ENCODE assay signal across 9 cellular contexts in genomic region chr7:112286294-112287086, GRCh38.
A peak's percentile ranks its signal among the peaks of the same experiment; 100 is the strongest.
DNase-seq lines count a peak whose midpoint lies in the region; ATAC-seq, FAIRE-seq and TF ChIP-seq lines count a peak whose summit lies in the region.
"Had no signal": no experiment of that assay in that cellular context is flagged by ENCODE, and none has a peak within 500 bp of the region (broad histone marks: within the 10 kb centered on the region; RNA-seq: fewer than 3 reads in every experiment).

No MANE protein-coding gene starts in this region.

- H3K4me1 ChIP-seq in stomach: peaks cover 0 to 16% (median 6%) of the 10 kb centered on the region in 4 donors
- no peaks in the 10 kb centered on the region for H3K4me1 ChIP-seq in lower lobe of right lung

- peaks cover 16% of the 10 kb centered on the region in 2 donors for H3K36me3 Mint-ChIP-seq in CD14-positive monocyte

- no peak for FAIRE-seq in HTR-8/SVneo (lab: Jason Lieb, UNC)
- FAIRE-seq: GM18507 had no signal

- no peak for TF ChIP-seq POLR2A in stomach (IDR thresholded peaks at IDR 0.05)

- H3K4me3 Mint-ChIP-seq in CD14-positive monocyte: no peak overlapping the region

- H3K36me3 ChIP-seq in stomach (peaks cover 0 to 31% (median 22%) of the 10 kb centered on the region in 4 donors), lower lobe of right lung (peaks cover 10% of the 10 kb centered on the region)

- H3K27me3 ChIP-seq in stomach: no peaks in the 10 kb centered on the region
- H3K27me3 ChIP-seq in lower lobe of right lung (ENCODE audit: low read depth): no peaks in the 10 kb centered on the region

- 60 to 80% (median 74%) methylated on average over 5 of the region's 5 CpGs for WGBS in stomach, 5 donors

- peaks cover 0 to 1% (median 0%) of the 10 kb centered on the region in 7 donors for H3K9me3 Mint-ChIP-seq in CD14-positive monocyte

- no peaks in the 10 kb centered on the region for H3K9me3 ChIP-seq in stomach
- H3K9me3 ChIP-seq in lower lobe of right lung: no peaks in the 10 kb centered on the region

- H3K4me1 Mint-ChIP-seq in CD14-positive monocyte: no peaks in the 10 kb centered on the region

- no peak for TF ChIP-seq EP300 in stomach (IDR thresholded peaks at IDR 0.05)

- ATAC-seq in GM18873 (IDR thresholded peaks at IDR 0.05; ENCODE audit: low FRiP score, unreplicated experiment) (peak; percentile 60), HG02798 (IDR thresholded peaks at IDR 0.05; ENCODE audit: poor library complexity, unreplicated experiment) (peak; percentile 55), lower lobe of right lung (no peak)

- H3K27ac ChIP-seq in stomach: no peak overlapping the region
- H3K27ac ChIP-seq in lower lobe of right lung: no peak overlapping the region

- no peaks in the 10 kb centered on the region for H3K27me3 Mint-ChIP-seq in CD14-positive monocyte (ENCODE audit: low read depth in 3 of 3)

- DNase-seq in NCI-H2081 (lab: John Stamatoyannopoulos, UW) (peak; percentile 99), middle frontal gyrus (ENCODE audit: extremely low spot score, low spot score) (peak; percentile 31), HTR-8/SVneo (ENCODE audit: insufficient read length, low spot score) (no peak), stomach (no peak), CD14-positive monocyte (ENCODE audit: low spot score) (no peak), lower lobe of right lung (no peak)

- H3K4me3 ChIP-seq in stomach (no peak overlapping the region), lower lobe of right lung (no peak overlapping the region)

- intact Hi-C loops in stomach (cut with DNase I; ENCODE audit: low total_unique reads): no loop called here
- intact Hi-C loops in CD14-positive monocyte (cut with micrococcal nuclease): no loop called here
- intact Hi-C loops in lower lobe of right lung (cut with DNase I): no loop called here

- peak overlapping the region in 1 of 7 donors; percentile 50 for H3K27ac Mint-ChIP-seq in CD14-positive monocyte

- no peak for TF ChIP-seq CTCF in stomach (IDR thresholded peaks at IDR 0.05)
- TF ChIP-seq CTCF in CD14-positive monocyte (IDR thresholded peaks at IDR 0.05): no peak
- TF ChIP-seq CTCF in lower lobe of right lung (IDR thresholded peaks at IDR 0.05): no peak

Comparison
In these comparisons a context has a peak if more than half of its experiments do, and no peak if none do; other contexts are left out.
1. ATAC-seq: peak in GM18873 (single experiment) and HG02798 (single experiment); none in lower lobe of right lung (0 of 2).
2. DNase-seq: peak in NCI-H2081 (2 of 2) and middle frontal gyrus (single experiment); none in HTR-8/SVneo (single experiment), stomach (single experiment), CD14-positive monocyte (single experiment) and lower lobe of right lung (single experiment).